In genomic region chr1:172704446-172705176, GRCh38 we compare ENCODE assay signal across 22 cellular contexts. TPM values are rescaled to one million over a fixed set of nuclear protein-coding genes. Genes with fewer than 3 reads are reported as not detected.
DNase-seq lines count a peak whose midpoint lies in the region; ATAC-seq and TF ChIP-seq lines count a peak whose summit lies in the region.
"Had no signal": no experiment of that assay in that cellular context is flagged by ENCODE, and none has a peak within 500 bp of the region (broad histone marks: within the 10 kb centered on the region; RNA-seq: fewer than 3 reads in every experiment).

No MANE protein-coding gene starts in this region.

- POLR2A ChIA-PET in activated CD4-positive, alpha-beta T cell treated with anti-CD3 and anti-CD28 coated beads, Interleukin-2, amount 10 ng/mL, durations not matched to agents 7 days and 5 days (lab: Charles Lee) = no interaction called here

- TF ChIP-seq CTCF in nephron progenitor cell (IDR thresholded peaks at IDR 0.05) = no peak

- H3K27me3 Mint-ChIP-seq in activated CD4-positive, alpha-beta T cell treated with anti-CD3 and anti-CD28 coated beads, Interleukin-2, amount 10 ng/mL, durations not matched to agents 7 days and 5 days = peaks cover 12% of the 10 kb centered on the region
- no peaks in the 10 kb centered on the region for H3K27me3 Mint-ChIP-seq in activated T-helper 2 cell treated with anti-CD3 and anti-CD28 coated beads, Interferon-gamma antibody, Interleukin-2, Interleukin-4, amounts not matched to agents 10 μg/mL and 5 μg/mL and 100 μg/mL, durations not matched to agents 14 hours and 24 hours and 36 hours (ENCODE audit: low read depth)
- no peaks in the 10 kb centered on the region for H3K27me3 Mint-ChIP-seq in nephron progenitor cell (ENCODE audit: low read depth, poor library complexity)
- H3K27me3 Mint-ChIP-seq: dendritic cell treated with granulocyte-macrophage colony-stimulating factor and Interleukin-4, amounts not matched to agents 40 ng/mL and 50 ng/mL, for 4 days had no signal

- peaks cover 6% of the 10 kb centered on the region for H3K36me3 Mint-ChIP-seq in activated CD4-positive, alpha-beta T cell treated with anti-CD3 and anti-CD28 coated beads, Interleukin-2, amount 10 ng/mL, durations not matched to agents 7 days and 5 days (ENCODE audit: low read depth)
- H3K36me3 Mint-ChIP-seq in activated T-helper 2 cell treated with anti-CD3 and anti-CD28 coated beads, Interferon-gamma antibody, Interleukin-2, Interleukin-4, amounts not matched to agents 10 μg/mL and 5 μg/mL and 100 μg/mL, durations not matched to agents 14 hours and 24 hours and 36 hours (ENCODE audit: low read depth) = no peaks in the 10 kb centered on the region
- H3K36me3 Mint-ChIP-seq in nephron progenitor cell (ENCODE audit: low read depth) = no peaks in the 10 kb centered on the region
- H3K36me3 Mint-ChIP-seq: neural progenitor cell had no signal

- intact Hi-C loops in activated T-helper 2 cell treated with anti-CD3 and anti-CD28 coated beads, Interferon-gamma antibody, Interleukin-2, Interleukin-4, amounts not matched to agents 10 μg/mL and 5 μg/mL and 100 μg/mL, durations not matched to agents 14 hours and 24 hours and 36 hours (cut with micrococcal nuclease) = no loop called here

- H3K4me3 Mint-ChIP-seq in activated CD4-positive, alpha-beta T cell treated with anti-CD3 and anti-CD28 coated beads, Interleukin-2, amount 10 ng/mL, durations not matched to agents 7 days and 5 days = no peak overlapping the region
- H3K4me3 Mint-ChIP-seq in activated T-helper 2 cell treated with anti-CD3 and anti-CD28 coated beads, Interferon-gamma antibody, Interleukin-2, Interleukin-4, amounts not matched to agents 10 μg/mL and 5 μg/mL and 100 μg/mL, durations not matched to agents 14 hours and 24 hours and 36 hours (ENCODE audit: low read depth) = no peak overlapping the region
- H3K4me3 Mint-ChIP-seq in nephron progenitor cell = no peak overlapping the region
- H3K4me3 Mint-ChIP-seq: dendritic cell treated with granulocyte-macrophage colony-stimulating factor and Interleukin-4, amounts not matched to agents 40 ng/mL and 50 ng/mL, for 4 days; neural progenitor cell had no signal

- CTCF ChIA-PET in activated CD4-positive, alpha-beta T cell treated with anti-CD3 and anti-CD28 coated beads, Interleukin-2, amount 10 ng/mL, durations not matched to agents 7 days and 5 days (lab: Charles Lee) = interaction anchor here (0.9 to 1.1 kb wide), 3 partner anchors 9 to 18 kb away, joined by 3 to 4 read pairs (median 3); no protein-coding TSS in a partner anchor

- no peak for DNase-seq in activated CD4-positive, alpha-beta T cell treated with anti-CD3 and anti-CD28 coated beads, Interleukin-2, amount 10 ng/mL, durations not matched to agents 7 days and 5 days
- DNase-seq in activated CD4-positive, alpha-beta T cell treated with anti-CD3 and anti-CD28 coated beads for 4 hours = no peak
- DNase-seq in Kasumi-1 (lab: John Stamatoyannopoulos, UW) (peak; percentile 70 to 73), nephron progenitor cell (no peak)
- no peak for DNase-seq in activated T-helper 2 cell treated with anti-CD3 and anti-CD28 coated beads, Interferon-gamma antibody, Interleukin-2, Interleukin-4, amounts not matched to agents 10 μg/mL and 5 μg/mL and 100 μg/mL, durations not matched to agents 14 hours and 24 hours and 36 hours (ENCODE audit: low spot score)
- no peak for DNase-seq in stimulated activated CD4-positive, alpha-beta T cell treated with anti-CD3 and anti-CD28 coated beads, Interleukin-4, amount 100 ng/mL, for 1 hour
- DNase-seq: activated CD4-positive, CD25-positive, alpha-beta regulatory T cell treated with anti-CD3 and anti-CD28 coated beads, Interleukin-2, amount 50 U/mL, for 72 hours; activated T-cell treated with anti-CD3 and anti-CD28 coated beads, Interleukin-2, amount 50 U/mL, for 1 hour; foreskin fibroblast; hippocampal formation; NCI-H2029; NCI-H524; SIG-M5 had no signal

- no peak for ATAC-seq in HG03378 (IDR thresholded peaks at IDR 0.05; ENCODE audit: unreplicated experiment)
- ATAC-seq in HG03159 (IDR thresholded peaks at IDR 0.05; ENCODE audit: unreplicated experiment) = no peak
- ATAC-seq: A549 had no signal

- H3K4me1 Mint-ChIP-seq in activated CD4-positive, alpha-beta T cell treated with anti-CD3 and anti-CD28 coated beads, Interleukin-2, amount 10 ng/mL, durations not matched to agents 7 days and 5 days = peaks cover 43% of the 10 kb centered on the region
- peaks cover 40% of the 10 kb centered on the region for H3K4me1 Mint-ChIP-seq in activated T-helper 2 cell treated with anti-CD3 and anti-CD28 coated beads, Interferon-gamma antibody, Interleukin-2, Interleukin-4, amounts not matched to agents 10 μg/mL and 5 μg/mL and 100 μg/mL, durations not matched to agents 14 hours and 24 hours and 36 hours (ENCODE audit: low read depth)
- peaks cover 26% of the 10 kb centered on the region for H3K4me1 Mint-ChIP-seq in nephron progenitor cell

- no peaks in the 10 kb centered on the region for H3K9me3 Mint-ChIP-seq in activated CD4-positive, alpha-beta T cell treated with anti-CD3 and anti-CD28 coated beads, Interleukin-2, amount 10 ng/mL, durations not matched to agents 7 days and 5 days
- H3K9me3 Mint-ChIP-seq in activated T-helper 2 cell treated with anti-CD3 and anti-CD28 coated beads, Interferon-gamma antibody, Interleukin-2, Interleukin-4, amounts not matched to agents 10 μg/mL and 5 μg/mL and 100 μg/mL, durations not matched to agents 14 hours and 24 hours and 36 hours = no peaks in the 10 kb centered on the region
- no peaks in the 10 kb centered on the region for H3K9me3 Mint-ChIP-seq in nephron progenitor cell
- H3K9me3 Mint-ChIP-seq: dendritic cell treated with granulocyte-macrophage colony-stimulating factor and Interleukin-4, amounts not matched to agents 40 ng/mL and 50 ng/mL, for 4 days; neural progenitor cell had no signal

- H3K27ac Mint-ChIP-seq in activated CD4-positive, alpha-beta T cell treated with anti-CD3 and anti-CD28 coated beads, Interleukin-2, amount 10 ng/mL, durations not matched to agents 7 days and 5 days = peak overlapping the region; percentile 70
- H3K27ac Mint-ChIP-seq in activated T-helper 2 cell treated with anti-CD3 and anti-CD28 coated beads, Interferon-gamma antibody, Interleukin-2, Interleukin-4, amounts not matched to agents 10 μg/mL and 5 μg/mL and 100 μg/mL, durations not matched to agents 14 hours and 24 hours and 36 hours = peak overlapping the region; percentile 9
- peak overlapping the region; percentile 65 for H3K27ac Mint-ChIP-seq in nephron progenitor cell
- H3K27ac Mint-ChIP-seq: dendritic cell treated with granulocyte-macrophage colony-stimulating factor and Interleukin-4, amounts not matched to agents 40 ng/mL and 50 ng/mL, for 4 days; neural progenitor cell had no signal

RNA-seq across cellular contexts. Expression of gene FASLG, which starts 45.7 kb away (rescaled TPM):
- 1 to 10 TPM; 1.4 to 1.6 TPM for total RNA-seq in activated CD4-positive, alpha-beta T cell treated with anti-CD3 and anti-CD28 coated beads, Interleukin-2, amount 10 ng/mL, durations not matched to agents 7 days and 5 days
- total RNA-seq in activated T-helper 2 cell treated with anti-CD3 and anti-CD28 coated beads, Interferon-gamma antibody, Interleukin-2, Interleukin-4, amounts not matched to agents 10 μg/mL and 5 μg/mL and 100 μg/mL, durations not matched to agents 14 hours and 24 hours and 36 hours = 22.5 and 23.7 TPM in 2 replicates
- total RNA-seq: bronchial epithelial cell, mesenteric fat pad, OCI-LY7, pulmonary artery endothelial cell had no signal

Comparison
In these comparisons a context has a peak if more than half of its experiments do, and no peak if none do; other contexts are left out.
1. DNase-seq: peak in Kasumi-1 (2 of 2); none in activated CD4-positive, alpha-beta T cell treated with anti-CD3 and anti-CD28 coated beads, Interleukin-2, amount 10 ng/mL, durations not matched to agents 7 days and 5 days (single experiment), activated CD4-positive, alpha-beta T cell treated with anti-CD3 and anti-CD28 coated beads for 4 hours (0 of 2), activated T-helper 2 cell treated with anti-CD3 and anti-CD28 coated beads, Interferon-gamma antibody, Interleukin-2, Interleukin-4, amounts not matched to agents 10 μg/mL and 5 μg/mL and 100 μg/mL, durations not matched to agents 14 hours and 24 hours and 36 hours (single experiment), nephron progenitor cell (single experiment) and stimulated activated CD4-positive, alpha-beta T cell treated with anti-CD3 and anti-CD28 coated beads, Interleukin-4, amount 100 ng/mL, for 1 hour (single experiment).
2. H3K27ac Mint-ChIP-seq: peak in every context shown above with its lines; median percentile 70 in activated CD4-positive, alpha-beta T cell treated with anti-CD3 and anti-CD28 coated beads, Interleukin-2, amount 10 ng/mL, durations not matched to agents 7 days and 5 days; 65 in nephron progenitor cell; 9 in activated T-helper 2 cell treated with anti-CD3 and anti-CD28 coated beads, Interferon-gamma antibody, Interleukin-2, Interleukin-4, amounts not matched to agents 10 μg/mL and 5 μg/mL and 100 μg/mL, durations not matched to agents 14 hours and 24 hours and 36 hours.